In genomic region chr17:18151290-18151689, GRCh38 we compare ENCODE assay signal across 20 cellular contexts. TPM values are rescaled to one million over a fixed set of nuclear protein-coding genes. Genes with fewer than 3 reads are reported as not detected.
DNase-seq lines count a peak whose midpoint lies in the region; ATAC-seq and TF ChIP-seq lines count a peak whose summit lies in the region.
"Had no signal": no experiment of that assay in that cellular context is flagged by ENCODE, and none has a peak within 500 bp of the region (broad histone marks: within the 10 kb centered on the region; RNA-seq: fewer than 3 reads in every experiment).

No MANE protein-coding gene starts in this region.

- no peak overlapping the region for H3K4me3 Mint-ChIP-seq in WTC11
- H3K4me3 Mint-ChIP-seq in endodermal cell: no peak overlapping the region
- H3K4me3 Mint-ChIP-seq in neural progenitor cell: peak overlapping the region; percentile 55
- H3K4me3 Mint-ChIP-seq: CD8-positive, alpha-beta memory T cell had no signal

- H3K4me1 Mint-ChIP-seq in WTC11 (peaks cover 10% of the 10 kb centered on the region), endodermal cell (no peaks in the 10 kb centered on the region), neural progenitor cell (peaks cover 46% of the 10 kb centered on the region)

- H3K27me3 ChIP-seq in endodermal cell (ENCODE audit: control insufficient read depth, insufficient read depth, low read length, poor library complexity, severe bottlenecking) (no peaks in the 10 kb centered on the region), neural progenitor cell (no peaks in the 10 kb centered on the region)
- H3K27me3 ChIP-seq: BE2C had no signal

- no peak overlapping the region for H2AFZ ChIP-seq in neural progenitor cell (replicated peaks)

- no peaks in the 10 kb centered on the region for H4K20me1 ChIP-seq in neural progenitor cell (ENCODE audit: low read depth)

- H3K9me3 Mint-ChIP-seq in WTC11 (no peaks in the 10 kb centered on the region), endodermal cell (no peaks in the 10 kb centered on the region), neural progenitor cell (no peaks in the 10 kb centered on the region)
- H3K9me3 Mint-ChIP-seq: CD4-positive, CD25-positive, alpha-beta regulatory T cell; CD8-positive, alpha-beta memory T cell; H9; IgD-negative memory B cell had no signal

- POLR2A ChIA-PET in WTC11 (lab: Charles Lee): no interaction called here

- DNase-seq in WTC11 (ENCODE audit: low spot score) (no peak), endodermal cell (no peak), neural progenitor cell (ENCODE audit: low spot score) (no peak), globus pallidus (ENCODE audit: low spot score) (no peak), NCI-H1930 (lab: John Stamatoyannopoulos, UW) (no peak), GDM1 (lab: John Stamatoyannopoulos, UW) (no peak)
- DNase-seq: ACHN; BE2C; C1 segment of cervical spinal cord; CD4-positive, CD25-positive, alpha-beta regulatory T cell; CD8-positive, alpha-beta memory T cell; COR-L47; DMS 273 treated with DMSO at 0.1 percent for 48 hours; DMS53; DND-41; EL; H9 had no signal

- CTCF ChIA-PET in WTC11 (lab: Charles Lee): interaction anchor here (0.9 to 6.3 kb wide), 2 partner anchors 10 to 73 kb away, joined by 3 to 89 read pairs; no protein-coding TSS in a partner anchor

- ATAC-seq in WTC11: no peak
- ATAC-seq: HepG2 had no signal

- H3K27ac ChIP-seq in endodermal cell (ENCODE audit: low read depth, low read length) (peak overlapping the region; percentile 32), neural progenitor cell (no peak overlapping the region)

- H3K4me1 ChIP-seq in endodermal cell (ENCODE audit: control insufficient read depth, insufficient read depth, low read length) (peaks cover 3% of the 10 kb centered on the region), neural progenitor cell (peaks cover 9% of the 10 kb centered on the region)
- H3K4me1 ChIP-seq: BE2C had no signal

- no peaks in the 10 kb centered on the region for H3K9me3 ChIP-seq in endodermal cell (ENCODE audit: control insufficient read depth, low read length)
- H3K9me3 ChIP-seq in neural progenitor cell (ENCODE audit: low read depth): no peaks in the 10 kb centered on the region
- H3K9me3 ChIP-seq: BE2C had no signal

- H3K9ac ChIP-seq in endodermal cell (ENCODE audit: extremely low read depth, low read length, poor library complexity, severe bottlenecking): no peak overlapping the region
- H3K9ac ChIP-seq in neural progenitor cell: no peak overlapping the region

- no peaks in the 10 kb centered on the region; the same call in 1 of the 2 replicates for H3K27me3 Mint-ChIP-seq in WTC11 (ENCODE audit: low read depth)
- H3K27me3 Mint-ChIP-seq in endodermal cell (ENCODE audit: insufficient read depth): peaks cover 2% of the 10 kb centered on the region
- peaks cover 4% of the 10 kb centered on the region for H3K27me3 Mint-ChIP-seq in neural progenitor cell (ENCODE audit: insufficient read depth, low read depth)
- H3K27me3 Mint-ChIP-seq: CD4-positive, CD25-positive, alpha-beta regulatory T cell; IgD-negative memory B cell had no signal

- H3F3A ChIP-seq in neural progenitor cell (ENCODE audit: low read depth): peaks cover 25% of the 10 kb centered on the region

- H3K4me2 ChIP-seq in neural progenitor cell: no peak overlapping the region

- H3K4me3 ChIP-seq in endodermal cell (ENCODE audit: low read length) (no peak overlapping the region), neural progenitor cell (no peak overlapping the region)

- H3K36me3 Mint-ChIP-seq in WTC11 (no peaks in the 10 kb centered on the region), endodermal cell (ENCODE audit: low read depth) (no peaks in the 10 kb centered on the region), neural progenitor cell (no peaks in the 10 kb centered on the region)
- H3K36me3 Mint-ChIP-seq: CD4-positive, CD25-positive, alpha-beta regulatory T cell; CD8-positive, alpha-beta memory T cell had no signal

- H3K79me2 ChIP-seq in neural progenitor cell (ENCODE audit: low read depth): no peaks in the 10 kb centered on the region

- TF ChIP-seq CTCF in WTC11 (IDR thresholded peaks at IDR 0.05) (no peak), endodermal cell (conservative IDR thresholded peaks at IDR 0.05) (no peak), neural progenitor cell (IDR thresholded peaks at IDR 0.05) (no peak)

- 78 to 100% methylated on average over 1 to 9 of the region's 9 CpGs for WGBS in endodermal cell (ENCODE audit: insufficient coverage in 1 of 2, insufficient read length in 1 of 2), 2 experiments

- peak overlapping the region; percentile 78; the same call in 1 of the 2 replicates for H3K27ac Mint-ChIP-seq in WTC11
- H3K27ac Mint-ChIP-seq in endodermal cell: no peak overlapping the region
- peak overlapping the region; percentile 57 for H3K27ac Mint-ChIP-seq in neural progenitor cell
- H3K27ac Mint-ChIP-seq: IgD-negative memory B cell had no signal

- H3K36me3 ChIP-seq in endodermal cell (ENCODE audit: control insufficient read depth, insufficient read depth, low read length): no peaks in the 10 kb centered on the region
- no peaks in the 10 kb centered on the region for H3K36me3 ChIP-seq in neural progenitor cell
- H3K36me3 ChIP-seq: BE2C had no signal

TF ChIP-seq in WTC11, 78 proteins besides CTCF, POLR2A, EP300 and RAD21:
- TF ChIP-seq ATF2 (CRISPR knock-in tag; IDR thresholded peaks at IDR 0.05; ENCODE audit: borderline replicate concordance, low read depth) (no peak), RORB (CRISPR knock-in tag; IDR thresholded peaks at IDR 0.05) (no peak), HMGA2 (CRISPR knock-in tag; IDR thresholded peaks at IDR 0.05) (no peak), MXD4 (CRISPR knock-in tag; IDR thresholded peaks at IDR 0.05; ENCODE audit: borderline replicate concordance) (no peak), ESRRA (CRISPR knock-in tag; IDR thresholded peaks at IDR 0.05; ENCODE audit: borderline replicate concordance) (no peak), NR2C2 (CRISPR knock-in tag; IDR thresholded peaks at IDR 0.05) (no peak), NFATC4 (CRISPR knock-in tag; IDR thresholded peaks at IDR 0.05) (no peak), TEAD1 (CRISPR knock-in tag; IDR thresholded peaks at IDR 0.05) (no peak), HMGXB4 (CRISPR knock-in tag; IDR thresholded peaks at IDR 0.05) (no peak), E2F4 (CRISPR knock-in tag; IDR thresholded peaks at IDR 0.05; ENCODE audit: borderline replicate concordance, low read depth) (no peak)
- TF ChIP-seq, protein P1, sequence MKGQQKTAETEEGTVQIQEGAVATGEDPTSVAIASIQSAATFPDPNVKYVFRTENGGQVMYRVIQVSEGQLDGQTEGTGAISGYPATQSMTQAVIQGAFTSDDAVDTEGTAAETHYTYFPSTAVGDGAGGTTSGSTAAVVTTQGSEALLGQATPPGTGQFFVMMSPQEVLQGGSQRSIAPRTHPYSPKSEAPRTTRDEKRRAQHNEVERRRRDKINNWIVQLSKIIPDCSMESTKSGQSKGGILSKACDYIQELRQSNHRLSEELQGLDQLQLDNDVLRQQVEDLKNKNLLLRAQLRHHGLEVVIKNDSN (CRISPR knock-in tag; IDR thresholded peaks at IDR 0.05): no peak
- TF ChIP-seq, protein P2, sequence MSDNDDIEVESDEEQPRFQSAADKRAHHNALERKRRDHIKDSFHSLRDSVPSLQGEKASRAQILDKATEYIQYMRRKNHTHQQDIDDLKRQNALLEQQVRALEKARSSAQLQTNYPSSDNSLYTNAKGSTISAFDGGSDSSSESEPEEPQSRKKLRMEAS (CRISPR knock-in tag; IDR thresholded peaks at IDR 0.05): no peak

RNA-seq across cellular contexts. Expression of gene ALKBH5, which starts 32.3 kb away (rescaled TPM):
- total RNA-seq in WTC11 (2021) (105 to 115 TPM (median 111 TPM) in 3 replicates), endodermal cell (10 to 100 TPM; 64.1 to 80.9 TPM), neural progenitor cell (ENCODE audit: low replicate concordance) (78.8 and 98.2 TPM in 2 replicates)
- polyA plus RNA-seq in endodermal cell (2013, experiment 1 of 2): 51.6 TPM
- polyA plus RNA-seq in endodermal cell (2013, experiment 2 of 2): 48.6 TPM

RNA-seq across cellular contexts. Expression of gene MYO15A, which starts 42.7 kb away (rescaled TPM):
- total RNA-seq in WTC11 (2021): 2.6 to 4.5 TPM (median 3.6 TPM) in 3 replicates
- total RNA-seq in endodermal cell: 1 to 10 TPM; 1.7 to 2.4 TPM
- polyA plus RNA-seq in endodermal cell (2013, experiment 1 of 2): 5.2 TPM
- 3.8 TPM for polyA plus RNA-seq in endodermal cell (2013, experiment 2 of 2)
- 1.2 and 5.4 TPM in 2 replicates for total RNA-seq in neural progenitor cell (ENCODE audit: low replicate concordance)
- total RNA-seq: G401 had no signal
